ENCODE assay signal across 1 cellular context in genomic region chr14:63933701-63934100, GRCh38.
TF ChIP-seq lines count a peak whose summit lies in the region.

No MANE protein-coding gene starts in this region.

TF ChIP-seq in GM12878, 131 proteins besides CTCF, POLR2A, EP300 and RAD21 (continued from another document):
- TF ChIP-seq, protein P1, sequence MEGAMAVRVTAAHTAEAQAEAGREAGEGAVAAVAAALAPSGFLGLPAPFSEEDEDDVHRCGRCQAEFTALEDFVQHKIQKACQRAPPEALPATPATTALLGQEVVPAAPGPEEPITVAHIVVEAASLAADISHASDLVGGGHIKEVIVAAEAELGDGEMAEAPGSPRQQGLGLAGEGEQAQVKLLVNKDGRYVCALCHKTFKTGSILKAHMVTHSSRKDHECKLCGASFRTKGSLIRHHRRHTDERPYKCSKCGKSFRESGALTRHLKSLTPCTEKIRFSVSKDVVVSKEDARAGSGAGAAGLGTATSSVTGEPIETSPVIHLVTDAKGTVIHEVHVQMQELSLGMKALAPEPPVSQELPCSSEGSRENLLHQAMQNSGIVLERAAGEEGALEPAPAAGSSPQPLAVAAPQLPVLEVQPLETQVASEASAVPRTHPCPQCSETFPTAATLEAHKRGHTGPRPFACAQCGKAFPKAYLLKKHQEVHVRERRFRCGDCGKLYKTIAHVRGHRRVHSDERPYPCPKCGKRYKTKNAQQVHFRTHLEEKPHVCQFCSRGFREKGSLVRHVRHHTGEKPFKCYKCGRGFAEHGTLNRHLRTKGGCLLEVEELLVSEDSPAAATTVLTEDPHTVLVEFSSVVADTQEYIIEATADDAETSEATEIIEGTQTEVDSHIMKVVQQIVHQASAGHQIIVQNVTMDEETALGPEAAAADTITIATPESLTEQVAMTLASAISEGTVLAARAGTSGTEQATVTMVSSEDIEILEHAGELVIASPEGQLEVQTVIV (IDR thresholded peaks at IDR 0.05; ENCODE audit: borderline replicate concordance, partially characterized antibody) = no peak
- TF ChIP-seq TCF3 (IDR thresholded peaks at IDR 0.05; ENCODE audit: borderline replicate concordance, insufficient read depth, low read depth, low read length) (no peak), JUND (IDR thresholded peaks at IDR 0.05; ENCODE audit: low read depth, low read length) (no peak), SMAD5 (IDR thresholded peaks at IDR 0.05; ENCODE audit: low read depth) (no peak), CREM (IDR thresholded peaks at IDR 0.05; ENCODE audit: low read depth) (no peak)
- TF ChIP-seq, protein P2, sequence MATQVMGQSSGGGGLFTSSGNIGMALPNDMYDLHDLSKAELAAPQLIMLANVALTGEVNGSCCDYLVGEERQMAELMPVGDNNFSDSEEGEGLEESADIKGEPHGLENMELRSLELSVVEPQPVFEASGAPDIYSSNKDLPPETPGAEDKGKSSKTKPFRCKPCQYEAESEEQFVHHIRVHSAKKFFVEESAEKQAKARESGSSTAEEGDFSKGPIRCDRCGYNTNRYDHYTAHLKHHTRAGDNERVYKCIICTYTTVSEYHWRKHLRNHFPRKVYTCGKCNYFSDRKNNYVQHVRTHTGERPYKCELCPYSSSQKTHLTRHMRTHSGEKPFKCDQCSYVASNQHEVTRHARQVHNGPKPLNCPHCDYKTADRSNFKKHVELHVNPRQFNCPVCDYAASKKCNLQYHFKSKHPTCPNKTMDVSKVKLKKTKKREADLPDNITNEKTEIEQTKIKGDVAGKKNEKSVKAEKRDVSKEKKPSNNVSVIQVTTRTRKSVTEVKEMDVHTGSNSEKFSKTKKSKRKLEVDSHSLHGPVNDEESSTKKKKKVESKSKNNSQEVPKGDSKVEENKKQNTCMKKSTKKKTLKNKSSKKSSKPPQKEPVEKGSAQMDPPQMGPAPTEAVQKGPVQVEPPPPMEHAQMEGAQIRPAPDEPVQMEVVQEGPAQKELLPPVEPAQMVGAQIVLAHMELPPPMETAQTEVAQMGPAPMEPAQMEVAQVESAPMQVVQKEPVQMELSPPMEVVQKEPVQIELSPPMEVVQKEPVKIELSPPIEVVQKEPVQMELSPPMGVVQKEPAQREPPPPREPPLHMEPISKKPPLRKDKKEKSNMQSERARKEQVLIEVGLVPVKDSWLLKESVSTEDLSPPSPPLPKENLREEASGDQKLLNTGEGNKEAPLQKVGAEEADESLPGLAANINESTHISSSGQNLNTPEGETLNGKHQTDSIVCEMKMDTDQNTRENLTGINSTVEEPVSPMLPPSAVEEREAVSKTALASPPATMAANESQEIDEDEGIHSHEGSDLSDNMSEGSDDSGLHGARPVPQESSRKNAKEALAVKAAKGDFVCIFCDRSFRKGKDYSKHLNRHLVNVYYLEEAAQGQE (IDR thresholded peaks at IDR 0.05; ENCODE audit: low read depth, low read length) = no peak
